In the genomic region with DNA sequence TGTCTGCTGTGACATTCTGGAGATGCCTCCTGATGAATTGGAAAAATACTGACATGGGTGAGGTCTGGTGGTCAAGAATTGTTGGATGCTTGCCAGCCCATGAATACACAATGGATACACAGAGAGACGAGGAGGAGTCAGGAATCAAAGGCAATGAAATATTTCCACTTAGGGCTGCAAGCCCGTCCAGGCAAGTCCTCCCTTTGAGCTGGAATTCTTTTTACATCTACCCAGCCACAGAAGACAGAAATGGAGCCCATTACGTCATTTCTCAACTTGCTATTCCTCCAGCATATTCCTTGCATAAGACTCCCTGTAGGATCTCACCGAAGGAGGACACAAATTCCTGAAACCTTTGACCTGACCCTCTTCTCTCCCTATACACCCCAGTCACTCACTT, we compare ENCODE assay signal across 28 cellular contexts. TPM values are rescaled to one million over a fixed set of nuclear protein-coding genes. Genes with fewer than 3 reads are reported as not detected.
DNase-seq lines count a peak whose midpoint lies in the region; ATAC-seq, FAIRE-seq and TF ChIP-seq lines count a peak whose summit lies in the region.
"Had no signal": no experiment of that assay in that cellular context is flagged by ENCODE, and none has a peak within 500 bp of the region (broad histone marks: within the 10 kb centered on the region; RNA-seq: fewer than 3 reads in every experiment).

No MANE protein-coding gene starts in this region.

- TF ChIP-seq EP300 in K562 (IDR thresholded peaks at IDR 0.05; ENCODE audit: low read length): no peak

- H2AFZ ChIP-seq in K562 (ENCODE audit: low read depth, low read length): no peak overlapping the region

- H3K9ac ChIP-seq in K562 (ENCODE audit: insufficient read depth in 1 of 2, low read depth in 2 of 2, low read length in 2 of 2): no peak overlapping the region

- TF ChIP-seq CTCF in HEK293 (tag by site-specific recombination; IDR thresholded peaks at IDR 0.05) (no peak), K562 (IDR thresholded peaks at IDR 0.05 in 2 of 3, conservative IDR thresholded peaks at IDR 0.05 in 1 of 3; ENCODE audit: insufficient read depth in 2 of 3, low read depth in 1 of 3, low read length in 3 of 3) (no peak), omental fat pad (IDR thresholded peaks at IDR 0.05) (no peak)

- 0 out of 5 replicates have a peak, but pooled peaks cover 0 to 4% of the 10 kb centered on the region in 2 experiments for H3K27me3 ChIP-seq in K562 (ENCODE audit: control insufficient read depth in 2 of 2, insufficient read depth in 2 of 2, low read length in 2 of 2)
- H3K27me3 ChIP-seq: thyroid gland had no signal

- no peaks in the 10 kb centered on the region for H4K20me1 ChIP-seq in K562 (replicated peaks; ENCODE audit: control insufficient read depth, insufficient read depth, low read length)

- no peak for ATAC-seq in K562
- ATAC-seq in GM19452 (IDR thresholded peaks at IDR 0.05; ENCODE audit: unreplicated experiment): no peak
- no peak for ATAC-seq in omental fat pad (ENCODE audit: low FRiP score)
- ATAC-seq: activated CD4-positive, alpha-beta T cell treated with anti-CD3 and anti-CD28 coated beads for 36 hours; left cardiac atrium; naive thymus-derived CD8-positive, alpha-beta T cell had no signal

- no peaks in the 10 kb centered on the region for H3K9me1 ChIP-seq in K562 (ENCODE audit: control insufficient read depth, insufficient read depth, low read length)

- H3K4me1 ChIP-seq in HEK293 (ENCODE audit: control insufficient read depth, insufficient read depth, low read length) (peaks cover 8% of the 10 kb centered on the region), K562 (replicated peaks in 1 of 2; ENCODE audit: control insufficient read depth in 2 of 2, insufficient read depth in 2 of 2, low read length in 2 of 2) (no peaks in the 10 kb centered on the region)
- H3K4me1 ChIP-seq: HAP-1, thyroid gland had no signal

- H3K36me3 ChIP-seq in HEK293 (ENCODE audit: control insufficient read depth in 2 of 2, insufficient read depth in 1 of 2, low read length in 2 of 2) (no peaks in the 10 kb centered on the region), K562 (ENCODE audit: control insufficient read depth, insufficient read depth, low read length) (no peaks in the 10 kb centered on the region)
- H3K36me3 ChIP-seq: HAP-1, thyroid gland had no signal

- BruUV-seq in K562 (replicated peaks; lab: Mats Ljungman, UMichigan): no TSS peak

- FAIRE-seq in K562 (lab: Jason Lieb, UNC) (no peak), GM12892 (lab: Jason Lieb, UNC) (no peak)
- FAIRE-seq: TTC549 had no signal

- no peak overlapping the region for H3K4me2 ChIP-seq in K562 (ENCODE audit: insufficient read depth, low read length)

- 3% methylated on average over 4 of the region's 4 CpGs for WGBS in K562 (ENCODE audit: insufficient coverage, low coverage, missing lambda C conversion rate)

- no peak for TF ChIP-seq RAD21 in K562 (CRISPR knock-in tag; conservative IDR thresholded peaks at IDR 0.05 in 1 of 2, IDR thresholded peaks at IDR 0.05 in 1 of 2)

- H3K9me3 ChIP-seq in HEK293 (ENCODE audit: control insufficient read depth, insufficient read depth, low read depth, low read length) (0 out of 2 replicates have a peak, but pooled peaks cover under 1% of the 10 kb centered on the region), K562 (replicated peaks; ENCODE audit: control insufficient read depth, insufficient read depth, low read depth, low read length) (no peaks in the 10 kb centered on the region; the same call in 1 of the 2 replicates)
- H3K9me3 ChIP-seq: HAP-1, thyroid gland had no signal

- no peaks in the 10 kb centered on the region for H3K79me2 ChIP-seq in K562 (ENCODE audit: control insufficient read depth, insufficient read depth, low read length)

- DNase-seq in NCI-H226 (peak; percentile 33), K562 (ENCODE audit: extremely low read depth in 1 of 4, low spot score in 3 of 4) (no peak), kidney glomerular epithelial cell (lab: John Stamatoyannopoulos, UW) (peak; percentile 6), activated gamma-delta T cell (lab: John Stamatoyannopoulos, UW) (no peak), omental fat pad (ENCODE audit: low spot score) (no peak), GM12892 (ENCODE audit: insufficient read length) (no peak)
- DNase-seq: activated CD4-positive, alpha-beta T cell treated with anti-CD3 and anti-CD28 coated beads for 36 hours; CD4-positive, alpha-beta T cell; DMS153; effector memory CD4-positive, alpha-beta T cell; GDM1; KBM-7; left cardiac atrium; mesendoderm; naive thymus-derived CD8-positive, alpha-beta T cell; NCI-H2029; NCI-H524 treated with DMSO at 0.1 percent for 48 hours; Right ventricle myocardium superior; T-helper 1 cell; thyroid gland had no signal

- no peak for TF ChIP-seq POLR2A in K562 (conservative IDR thresholded peaks at IDR 0.05)
- no peak for TF ChIP-seq POLR2A in GM12892 (IDR thresholded peaks at IDR 0.05; ENCODE audit: low read depth, low read length)

- POLR2A ChIA-PET in HEK293 (lab: Yijun Ruan, JAX): interaction anchor here (0.7 to 1.6 kb wide), 2 partner anchors 10 to 16 kb away, joined by 3 to 4 read pairs; partner anchors contain the start of gene IGFL4
- POLR2A ChIA-PET in K562 (lab: Yijun Ruan, JAX): no interaction called here

- intact Hi-C loops in K562 (cut with micrococcal nuclease): no loop called here

- CTCF ChIA-PET in HEK293 (lab: Yijun Ruan, JAX): interaction anchor here (0.6 to 7.2 kb wide), 6 partner anchors 11 to 485 kb away, joined by 3 to 59 read pairs (median 4); no protein-coding TSS in a partner anchor
- CTCF ChIA-PET in K562 (lab: Yijun Ruan, JAX; ENCODE audit: low intra/inter-chr PET ratio): no interaction called here

- H3K27ac ChIP-seq in HEK293 (ENCODE audit: extremely low read depth, low read depth, low read length) (no peak overlapping the region), K562 (ENCODE audit: extremely low read depth, low read depth, low read length) (no peak overlapping the region)
- H3K27ac ChIP-seq: thyroid gland had no signal

- in situ Hi-C loops in K562 (cut with MboI): no loop called here

- H3K4me3 ChIP-seq in HEK293 (ENCODE audit: low read depth, low read length): no peak overlapping the region
- H3K4me3 ChIP-seq in K562: no peak overlapping the region
- H3K4me3 ChIP-seq: HAP-1, thyroid gland had no signal

TF ChIP-seq in HEK293, 187 proteins besides CTCF, POLR2A, EP300 and RAD21 (continues in another document):
- TF ChIP-seq BCL11B (tag by site-specific recombination; IDR thresholded peaks at IDR 0.05; ENCODE audit: low read depth): no peak
- TF ChIP-seq ZBTB21 (tag by site-specific recombination; IDR thresholded peaks at IDR 0.05): peak; percentile 58; the same call in 1 of the 2 replicates
- TF ChIP-seq PRDM1 (tag by site-specific recombination; IDR thresholded peaks at IDR 0.05): peak; percentile 8; the same call in 1 of the 2 replicates

TF ChIP-seq in K562, 482 proteins besides CTCF, POLR2A, EP300 and RAD21 (continues in another document):
- TF ChIP-seq NFIC (IDR thresholded peaks at IDR 0.05) (0 out of 2 replicates have a peak, but pooled peaks have one; percentile 38), ZBTB1 (CRISPR knock-in tag; IDR thresholded peaks at IDR 0.05; ENCODE audit: borderline replicate concordance, low read depth) (no peak), ATF7 (IDR thresholded peaks at IDR 0.05) (peak; percentile 30; the same call in 1 of the 2 replicates)

RNA-seq across cellular contexts. Expression of gene IGFL4, which starts 15.7 kb away (rescaled TPM):
- not detected in 2 replicates for total RNA-seq in K562 (2011; cell fraction: chromatin; rRNA removed; ENCODE audit: low replicate concordance)
- not detected in 2 replicates for total RNA-seq in K562 (2011; cell fraction: nucleolus; rRNA removed)
- not detected in 2 replicates for total RNA-seq in K562 (2011; cell fraction: nucleoplasm; rRNA removed)
- total RNA-seq in K562 (2014; rRNA removed): 0.04 TPM in 1 of 2 replicates, not detected in the other
- total RNA-seq in K562 (2014; rRNA removed; fragmentation: Illumina TruSeq; extraction: Trizol): not detected in 2 replicates
- total RNA-seq in K562 (2015; rRNA removed; fragmentation: Illumina TruSeq; extraction: Trizol): not detected in 2 replicates
- not detected in 2 replicates for total RNA-seq in K562 (2021)
- 0.07 TPM in 1 of 2 replicates, not detected in the other for polyA plus RNA-seq in K562 (2011; rRNA removed)
- not detected in 2 replicates for polyA plus RNA-seq in K562 (2011; cell fraction: cytosol; rRNA removed)
- polyA plus RNA-seq in K562 (2011; cell fraction: nucleus; rRNA removed): 0.04 and 0.11 TPM in 2 replicates
- polyA plus RNA-seq in K562 (2012): 0.14 TPM in 1 of 2 replicates, not detected in the other
- polyA plus RNA-seq in K562 (2014; fragmentation: Illumina TruSeq; extraction: Trizol): not detected in 2 replicates
- not detected for polyA plus RNA-seq in K562 (2014; fragmentation: Nextera tagmentation; extraction: Ambion mirVana)
- not detected in 2 replicates for polyA plus RNA-seq in K562 (2014; rRNA removed)
- not detected in 2 replicates for polyA minus RNA-seq in K562 (2011; rRNA and poly(A)+ RNA removed)
- polyA minus RNA-seq in K562 (2011; cell fraction: cytosol; rRNA and poly(A)+ RNA removed): not detected in 2 replicates
- polyA minus RNA-seq in K562 (2011; cell fraction: nucleus; rRNA and poly(A)+ RNA removed): not detected in 2 replicates
- not detected for total RNA-seq in omental fat pad
- not detected for polyA plus RNA-seq in GM12892 (2012; ENCODE audit: missing spikeins)
- total RNA-seq: activated CD4-positive, alpha-beta T cell treated with anti-CD3 and anti-CD28 coated beads for 36 hours; CD4-positive, alpha-beta T cell; glomerular endothelial cell; left cardiac atrium; naive thymus-derived CD8-positive, alpha-beta T cell; OCI-LY7; osteoblast; Right ventricle myocardium superior; thyroid gland had no signal
- polyA plus RNA-seq: naive thymus-derived CD8-positive, alpha-beta T cell had no signal

RNA-seq across cellular contexts. Expression of gene PGLYRP1, which starts 33.7 kb away (rescaled TPM):
- total RNA-seq in K562 (2011; cell fraction: chromatin; rRNA removed; ENCODE audit: low replicate concordance): not detected in 2 replicates
- not detected in 2 replicates for total RNA-seq in K562 (2011; cell fraction: nucleolus; rRNA removed)
- not detected in 2 replicates for total RNA-seq in K562 (2011; cell fraction: nucleoplasm; rRNA removed)
- total RNA-seq in K562 (2014; rRNA removed) (not detected in 2 replicates), K562 (2014; rRNA removed; fragmentation: Illumina TruSeq; extraction: Trizol) (not detected in 2 replicates), K562 (2015; rRNA removed; fragmentation: Illumina TruSeq; extraction: Trizol) (not detected in 2 replicates), K562 (2021) (not detected in 2 replicates), omental fat pad (not detected)
- polyA plus RNA-seq in K562 (2011; rRNA removed) (not detected in 2 replicates), K562 (2014; fragmentation: Illumina TruSeq; extraction: Trizol) (not detected in 2 replicates), K562 (2014; fragmentation: Nextera tagmentation; extraction: Ambion mirVana) (not detected), K562 (2014; rRNA removed) (not detected in 2 replicates)
- polyA plus RNA-seq in K562 (2011; cell fraction: cytosol; rRNA removed): not detected in 2 replicates
- polyA plus RNA-seq in K562 (2011; cell fraction: nucleus; rRNA removed): not detected in 2 replicates
- 0.20 and 0.25 TPM in 2 replicates for polyA plus RNA-seq in K562 (2012)
- not detected in 2 replicates for polyA minus RNA-seq in K562 (2011; rRNA and poly(A)+ RNA removed)
- polyA minus RNA-seq in K562 (2011; cell fraction: cytosol; rRNA and poly(A)+ RNA removed): not detected in 2 replicates
- not detected in 2 replicates for polyA minus RNA-seq in K562 (2011; cell fraction: nucleus; rRNA and poly(A)+ RNA removed)
- polyA plus RNA-seq in GM12892 (2012; ENCODE audit: missing spikeins): not detected
- total RNA-seq: activated CD4-positive, alpha-beta T cell treated with anti-CD3 and anti-CD28 coated beads for 36 hours; CD4-positive, alpha-beta T cell; cerebellum; glomerular endothelial cell; naive thymus-derived CD8-positive, alpha-beta T cell; OCI-LY7; osteoblast; Right ventricle myocardium superior had no signal
- polyA plus RNA-seq: naive thymus-derived CD8-positive, alpha-beta T cell had no signal

Comparison
In these comparisons a context has a peak if more than half of its experiments do, and no peak if none do; other contexts are left out.
1. DNase-seq: peak in NCI-H226 (single experiment) and kidney glomerular epithelial cell (single experiment); none in K562 (0 of 4), activated gamma-delta T cell (single experiment), omental fat pad (single experiment) and GM12892 (single experiment).
2. Of the 44 proteins assayed by ChIP-seq in both K562 and HEK293: peak only in K562: none; only in HEK293: ATF2; in both: none; in neither: 43.